Comparison of ENCODE assay signal across 25 cellular contexts in the genomic region with DNA sequence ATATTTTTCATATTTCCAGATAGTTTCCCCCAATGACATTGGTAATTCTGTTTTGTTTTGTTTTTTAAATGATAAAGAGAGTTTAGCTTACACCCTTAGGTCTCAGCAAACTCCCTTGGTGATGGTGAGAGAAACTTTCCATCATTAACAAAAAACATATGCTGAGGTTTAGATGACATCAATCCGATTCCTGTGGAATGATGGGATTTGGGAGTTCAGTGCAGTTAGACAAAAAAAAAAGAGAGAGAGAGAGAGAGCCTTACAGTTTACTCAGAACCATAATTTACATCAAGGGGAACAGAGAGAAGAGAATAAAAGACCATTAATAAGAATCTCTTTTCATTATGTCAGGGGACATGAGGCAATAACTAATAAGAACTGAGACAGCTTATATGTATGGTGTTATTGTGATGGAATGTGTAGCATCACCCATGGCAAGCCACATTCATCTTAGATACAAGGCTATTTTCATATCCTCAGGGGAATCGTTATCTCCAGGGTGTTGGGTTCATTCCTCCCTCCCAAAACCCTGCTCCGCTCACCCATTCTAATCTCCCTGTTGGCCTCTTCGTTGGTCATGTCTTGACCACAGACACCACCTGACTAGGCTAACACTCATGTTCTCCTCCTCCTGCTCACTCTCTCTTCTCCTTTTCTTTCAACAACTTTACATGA.
A peak's percentile ranks its signal among the peaks of the same experiment; 100 is the strongest.
DNase-seq lines count a peak whose midpoint lies in the region; ATAC-seq, FAIRE-seq and TF ChIP-seq lines count a peak whose summit lies in the region.
"Had no signal": no experiment of that assay in that cellular context is flagged by ENCODE, and none has a peak within 500 bp of the region (broad histone marks: within the 10 kb centered on the region; RNA-seq: fewer than 3 reads in every experiment).

No MANE protein-coding gene starts in this region.

- H3K4me1 ChIP-seq in A549 = 0 out of 3 replicates have a peak, but pooled peaks cover 4% of the 10 kb centered on the region
- H3K4me1 ChIP-seq in astrocyte (ENCODE audit: insufficient read depth, low read length) = peaks cover 21% of the 10 kb centered on the region
- no peaks in the 10 kb centered on the region for H3K4me1 ChIP-seq in colonic mucosa
- H3K4me1 ChIP-seq: ascending aorta, Peyer's patch had no signal

- no peak overlapping the region for H2AFZ ChIP-seq in astrocyte (ENCODE audit: low read depth, low read length)

- no peaks in the 10 kb centered on the region for H3K36me3 Mint-ChIP-seq in astrocyte (ENCODE audit: low read depth, unreplicated experiment)
- H3K36me3 Mint-ChIP-seq: natural killer cell treated with Interleukin-12 subunit alpha and Interleukin-12 subunit beta and Interleukin-15 and Interleukin-18, amount 100 ng/mL, for 72 hours had no signal

- H4K20me1 ChIP-seq in astrocyte (ENCODE audit: insufficient read depth, low read length) = no peaks in the 10 kb centered on the region

- H3K27me3 Mint-ChIP-seq in astrocyte (ENCODE audit: low read depth, unreplicated experiment) = no peaks in the 10 kb centered on the region
- H3K27me3 Mint-ChIP-seq: activated CD4-positive, alpha-beta memory T cell treated with anti-CD3 and anti-CD28 coated beads, Interleukin-2, amount 10 ng/mL, durations not matched to agents 7 days and 5 days had no signal

- CTCF ChIA-PET in A549 (lab: Yijun Ruan, JAX) = no interaction called here

- H3K27ac ChIP-seq in A549 (no peak overlapping the region), astrocyte (ENCODE audit: low read depth, low read length) (peak overlapping the region; percentile 65), colonic mucosa (no peak overlapping the region)
- H3K27ac ChIP-seq: ascending aorta, HL-60, Peyer's patch had no signal

- no peak for DNase-seq in A549 (ENCODE audit: low read depth in 1 of 2, low spot score in 1 of 2)
- peak; percentile 77 for DNase-seq in GM04503 (ENCODE audit: low read depth)
- DNase-seq in astrocyte (ENCODE audit: low read depth) = peak; percentile 92
- peak; percentile 74 for DNase-seq in fibroblast of villous mesenchyme (ENCODE audit: low read depth)
- no peak for DNase-seq in HPDE6-E6E7 (ENCODE audit: extremely low spot score)
- no peak for DNase-seq in colonic mucosa
- no peak for DNase-seq in activated gamma-delta T cell (lab: John Stamatoyannopoulos, UW)
- DNase-seq: activated CD4-positive, alpha-beta memory T cell treated with anti-CD3 and anti-CD28 coated beads, Interleukin-2, amount 10 ng/mL, durations not matched to agents 7 days and 5 days; activated CD4-positive, CD25-positive, alpha-beta regulatory T cell; activated naive CD4-positive, alpha-beta T cell treated with anti-CD3 and anti-CD28 coated beads for 36 hours; activated T-cell treated with anti-CD3 and anti-CD28 coated beads, Interleukin-2, amount 50 U/mL, for 1 hour; cortex of kidney; mesendoderm; NCI-H187 treated with DMSO at 0.1 percent for 48 hours; NCI-H345; Peyer's patch; posterior cingulate gyrus; T-helper 9 cell had no signal

- no peak for TF ChIP-seq CTCF in A549 (IDR thresholded peaks at IDR 0.05)
- no peak for TF ChIP-seq CTCF in astrocyte (IDR thresholded peaks at IDR 0.05; ENCODE audit: insufficient read depth, low read depth, low read length)
- TF ChIP-seq CTCF in fibroblast of villous mesenchyme (IDR thresholded peaks at IDR 0.05; ENCODE audit: insufficient read depth, low read depth, low read length) = no peak
- no peak for TF ChIP-seq CTCF in colonic mucosa (IDR thresholded peaks at IDR 0.05)

- TF ChIP-seq RAD21 in A549 (conservative IDR thresholded peaks at IDR 0.05 in 1 of 2, IDR thresholded peaks at IDR 0.05 in 1 of 2) = no peak

- POLR2A ChIA-PET in A549 (lab: Yijun Ruan, JAX) = no interaction called here

- no peak for TF ChIP-seq EP300 in A549 (IDR thresholded peaks at IDR 0.05)

- no peaks in the 10 kb centered on the region for H3K36me3 ChIP-seq in astrocyte (ENCODE audit: insufficient read depth, low read length)
- no peaks in the 10 kb centered on the region for H3K36me3 ChIP-seq in colonic mucosa
- H3K36me3 ChIP-seq: ascending aorta, Peyer's patch had no signal

- H3K4me2 ChIP-seq in A549 (no peak overlapping the region), astrocyte (ENCODE audit: low read length) (peak overlapping the region; percentile 6)

- H3K9me3 ChIP-seq in A549 = no peaks in the 10 kb centered on the region
- no peaks in the 10 kb centered on the region for H3K9me3 ChIP-seq in astrocyte (ENCODE audit: insufficient read depth, low read depth, low read length)
- no peaks in the 10 kb centered on the region for H3K9me3 ChIP-seq in colonic mucosa
- H3K9me3 ChIP-seq: ascending aorta, Peyer's patch had no signal

- H3K79me2 ChIP-seq in astrocyte (ENCODE audit: insufficient read depth, low read length) = no peaks in the 10 kb centered on the region

- no peaks in the 10 kb centered on the region for H3K27me3 ChIP-seq in astrocyte (ENCODE audit: insufficient read depth, low read length)
- no peaks in the 10 kb centered on the region for H3K27me3 ChIP-seq in colonic mucosa
- H3K27me3 ChIP-seq: ascending aorta, Peyer's patch had no signal

- ATAC-seq in A549 (no peak), HG03108 (IDR thresholded peaks at IDR 0.05; ENCODE audit: unreplicated experiment) (no peak)
- ATAC-seq: K562; natural killer cell treated with Interleukin-12 subunit alpha and Interleukin-12 subunit beta and Interleukin-15 and Interleukin-18, amount 100 ng/mL, for 72 hours had no signal

- H3K4me3 ChIP-seq in A549 (no peak overlapping the region), astrocyte (ENCODE audit: insufficient read depth, low read depth, low read length) (no peak overlapping the region), fibroblast of villous mesenchyme (ENCODE audit: low read depth, low read length) (no peak overlapping the region), colonic mucosa (no peak overlapping the region)
- H3K4me3 ChIP-seq: ascending aorta, K562, Peyer's patch had no signal

- H3K9ac ChIP-seq in astrocyte (ENCODE audit: low read length) = peak overlapping the region; percentile 43
- no peak overlapping the region for H3K9ac ChIP-seq in colonic mucosa (ENCODE audit: low read depth in 2 of 2, low read length in 2 of 2)

- TF ChIP-seq POLR2A in A549 (IDR thresholded peaks at IDR 0.05; ENCODE audit: low read length) = no peak

- no peak overlapping the region for H3K27ac Mint-ChIP-seq in astrocyte (ENCODE audit: unreplicated experiment)
- H3K27ac Mint-ChIP-seq: activated CD4-positive, alpha-beta memory T cell treated with anti-CD3 and anti-CD28 coated beads, Interleukin-2, amount 10 ng/mL, durations not matched to agents 7 days and 5 days; activated naive CD4-positive, alpha-beta T cell treated with anti-CD3 and anti-CD28 coated beads for 36 hours; natural killer cell treated with Interleukin-12 subunit alpha and Interleukin-12 subunit beta and Interleukin-15 and Interleukin-18, amount 100 ng/mL, for 72 hours had no signal

- WGBS in A549 (ENCODE audit: missing lambda C conversion rate) = 30% methylated on average over 4 of the region's 4 CpGs

- peaks cover 26% of the 10 kb centered on the region for H3K4me1 Mint-ChIP-seq in astrocyte (ENCODE audit: low read depth, unreplicated experiment)
- H3K4me1 Mint-ChIP-seq: activated CD4-positive, alpha-beta memory T cell treated with anti-CD3 and anti-CD28 coated beads, Interleukin-2, amount 10 ng/mL, durations not matched to agents 7 days and 5 days had no signal

- no peak overlapping the region for H3K4me3 Mint-ChIP-seq in astrocyte (ENCODE audit: unreplicated experiment)
- H3K4me3 Mint-ChIP-seq: activated CD4-positive, alpha-beta memory T cell treated with anti-CD3 and anti-CD28 coated beads, Interleukin-2, amount 10 ng/mL, durations not matched to agents 7 days and 5 days; activated naive CD4-positive, alpha-beta T cell treated with anti-CD3 and anti-CD28 coated beads for 36 hours; natural killer cell treated with Interleukin-12 subunit alpha and Interleukin-12 subunit beta and Interleukin-15 and Interleukin-18, amount 100 ng/mL, for 72 hours had no signal

- FAIRE-seq in A549 (lab: Jason Lieb, UNC) = peak; percentile 83
- FAIRE-seq in astrocyte (lab: Jason Lieb, UNC) = peak; percentile 100
- FAIRE-seq: A204.1, H54, K562 had no signal

- intact Hi-C loops in colonic mucosa (cut with DNase I) = no loop called here

- peaks cover 7% of the 10 kb centered on the region for H3K9me3 Mint-ChIP-seq in astrocyte (ENCODE audit: unreplicated experiment)
- H3K9me3 Mint-ChIP-seq: activated CD4-positive, alpha-beta memory T cell treated with anti-CD3 and anti-CD28 coated beads, Interleukin-2, amount 10 ng/mL, durations not matched to agents 7 days and 5 days; activated naive CD4-positive, alpha-beta T cell treated with anti-CD3 and anti-CD28 coated beads for 36 hours; natural killer cell treated with Interleukin-12 subunit alpha and Interleukin-12 subunit beta and Interleukin-15 and Interleukin-18, amount 100 ng/mL, for 72 hours had no signal

TF ChIP-seq in A549, 52 proteins besides CTCF, POLR2A, EP300 and RAD21 (continues in another document):
- TF ChIP-seq ZC3H11A (IDR thresholded peaks at IDR 0.05) = no peak
- TF ChIP-seq, protein P1, sequence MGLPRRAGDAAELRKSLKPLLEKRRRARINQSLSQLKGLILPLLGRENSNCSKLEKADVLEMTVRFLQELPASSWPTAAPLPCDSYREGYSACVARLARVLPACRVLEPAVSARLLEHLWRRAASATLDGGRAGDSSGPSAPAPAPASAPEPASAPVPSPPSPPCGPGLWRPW (IDR thresholded peaks at IDR 0.05) = no peak
- no peak for TF ChIP-seq PBX3 (IDR thresholded peaks at IDR 0.05)
- TF ChIP-seq HOXA7 (CRISPR knock-in tag; IDR thresholded peaks at IDR 0.05) = no peak
- no peak for TF ChIP-seq ELK1 (IDR thresholded peaks at IDR 0.05; ENCODE audit: low read depth, low read length)
- TF ChIP-seq KDM5A (IDR thresholded peaks at IDR 0.05) = no peak
- TF ChIP-seq ZSCAN20 (CRISPR knock-in tag; IDR thresholded peaks at IDR 0.05) = no peak
- no peak for TF ChIP-seq RCOR1 (IDR thresholded peaks at IDR 0.05; ENCODE audit: low read depth, low read length)

Comparison
In these comparisons a context has a peak if more than half of its experiments do, and no peak if none do; other contexts are left out.
1. DNase-seq: peak in GM04503 (single experiment), astrocyte (single experiment) and fibroblast of villous mesenchyme (single experiment); none in A549 (0 of 2), HPDE6-E6E7 (single experiment), colonic mucosa (single experiment) and activated gamma-delta T cell (single experiment).